Comparison of ENCODE assay signal across 9 cellular contexts in genomic region chr10:93746844-93747284, GRCh38. TPM values are rescaled to one million over a fixed set of nuclear protein-coding genes. Genes with fewer than 3 reads are reported as not detected.
DNase-seq lines count a peak whose midpoint lies in the region; ATAC-seq, FAIRE-seq and TF ChIP-seq lines count a peak whose summit lies in the region.
"Had no signal": no experiment of that assay in that cellular context is flagged by ENCODE, and none has a peak within 500 bp of the region (broad histone marks: within the 10 kb centered on the region; RNA-seq: fewer than 3 reads in every experiment).

No MANE protein-coding gene starts in this region.

- H3K23me2 ChIP-seq in H1 (ENCODE audit: low read depth, low read length) = peaks cover under 1% of the 10 kb centered on the region; the same call in 1 of the 2 replicates

- H4K20me1 ChIP-seq in H1 (replicated peaks in 1 of 2; ENCODE audit: control insufficient read depth in 1 of 2, insufficient read depth in 2 of 2, low read length in 2 of 2) = no peaks in the 10 kb centered on the region
- H4K20me1 ChIP-seq: BLaER1 had no signal

- H2AFZ ChIP-seq in H1 (ENCODE audit: low read length) = peak overlapping the region; percentile 42; the same call in 1 of the 2 replicates

- no peak for TF ChIP-seq EP300 in H1 (IDR thresholded peaks at IDR 0.05; ENCODE audit: borderline replicate concordance in 1 of 2, low read depth in 2 of 2, low read length in 2 of 2)
- peak in 1 of 4 donors; percentile 7 for TF ChIP-seq EP300 in sigmoid colon (IDR thresholded peaks at IDR 0.05)

- peak overlapping the region; percentile 72 for H4K91ac ChIP-seq in H1 (replicated peaks; ENCODE audit: insufficient read length, low read length)

- TF ChIP-seq RAD21 in H1 (IDR thresholded peaks at IDR 0.05 in 1 of 2, conservative IDR thresholded peaks at IDR 0.05 in 1 of 2; ENCODE audit: low read depth in 2 of 2, low read length in 2 of 2) = peak; percentile 52 to 66

- H3K4ac ChIP-seq in H1 (replicated peaks; ENCODE audit: insufficient read length, low read depth, low read length) = no peak overlapping the region

- peak; percentile 7 for DNase-seq in NCI-H1105 treated with DMSO at 0.1 percent for 48 hours (lab: John Stamatoyannopoulos, UW)
- no peak for DNase-seq in NCI-H1105 (lab: John Stamatoyannopoulos, UW)
- DNase-seq in NCI-H1930 (lab: John Stamatoyannopoulos, UW) = peak; percentile 26 to 59
- DNase-seq in H1 (ENCODE audit: low read depth in 1 of 2, low spot score in 2 of 2) = peak; percentile 66 to 80
- DNase-seq in sigmoid colon = no peak
- no peak for DNase-seq in NK-92 (lab: John Stamatoyannopoulos, UW; ENCODE audit: unreplicated experiment)
- no peak for DNase-seq in NCI-H524 (lab: John Stamatoyannopoulos, UW)
- no peak for DNase-seq in psoas muscle

- peak overlapping the region; percentile 42 for H4K5ac ChIP-seq in H1 (ENCODE audit: insufficient read length, low read depth, low read length)

- no peak overlapping the region for H3K27ac ChIP-seq in H1 (ENCODE audit: low read depth, low read length)
- peak overlapping the region in 3 of 4 donors; percentile 37 to 78 (median 78) for H3K27ac ChIP-seq in sigmoid colon
- no peak overlapping the region for H3K27ac ChIP-seq in psoas muscle
- H3K27ac ChIP-seq: BLaER1 had no signal

- H3K4me1 ChIP-seq in H1 (replicated peaks in 1 of 4; ENCODE audit: control insufficient read depth in 3 of 4, insufficient read depth in 4 of 4, low read length in 3 of 4) (peaks cover 9 to 30% (median 24%) of the 10 kb centered on the region in 4 experiments), sigmoid colon (peaks cover 0 to 41% (median 26%) of the 10 kb centered on the region in 4 donors), psoas muscle (no peaks in the 10 kb centered on the region)

- H2BK5ac ChIP-seq in H1 (ENCODE audit: low read depth, low read length) = peak overlapping the region; percentile 46; the same call in 1 of the 2 replicates

- no peaks in the 10 kb centered on the region for H3K79me2 ChIP-seq in H1 (ENCODE audit: control insufficient read depth in 1 of 2, insufficient read depth in 2 of 2, low read length in 2 of 2)

- peak overlapping the region; percentile 4 to 11 for H3K4me2 ChIP-seq in H1 (ENCODE audit: insufficient read depth in 1 of 2, low read depth in 2 of 2, low read length in 2 of 2)
- H3K4me2 ChIP-seq: BLaER1 had no signal

- WGBS in H1 (ENCODE audit: extremely low coverage in 1 of 2, insufficient coverage in 1 of 2, insufficient read length in 1 of 2, insufficient replicate concordance in 2 of 2, low coverage in 1 of 2, low lambda C conversion rate in 2 of 2, missing lambda C conversion rate in 1 of 2), 2 experiments = 57% methylated on average over 4 of the region's 4 CpGs; no CpG with 5 or more reads in 1 of the 2 experiments
- 54 to 64% methylated on average over 4 of the region's 4 CpGs for WGBS in sigmoid colon, 2 donors
- 43 to 51% (median 48%) methylated on average over 4 of the region's 4 CpGs for WGBS in psoas muscle, 3 donors

- H2BK12ac ChIP-seq in H1 (ENCODE audit: low read depth, low read length) = peak overlapping the region; percentile 13; the same call in 1 of the 2 replicates

- peak overlapping the region in 1 of 4 experiments; percentile 7; a peak in 1 of 7 replicates for H3K9ac ChIP-seq in H1 (replicated peaks in 1 of 4; ENCODE audit: extremely low read depth in 1 of 4, low read depth in 3 of 4, low read length in 3 of 4)
- H3K9ac ChIP-seq: BLaER1 had no signal

- no peaks in the 10 kb centered on the region; a peak in 1 of 8 replicates for H3K36me3 ChIP-seq in H1 (ENCODE audit: control insufficient read depth in 2 of 4, insufficient read depth in 4 of 4, low read length in 3 of 4)
- H3K36me3 ChIP-seq in sigmoid colon = no peaks in the 10 kb centered on the region
- H3K36me3 ChIP-seq in psoas muscle (ENCODE audit: insufficient read depth in 1 of 2, low read depth in 1 of 2) = no peaks in the 10 kb centered on the region
- H3K36me3 ChIP-seq: BLaER1 had no signal

- CTCF ChIA-PET in H1 (lab: Charles Lee; ENCODE audit: partially characterized antibody) = interaction anchor here (0.6 to 9.7 kb wide), 20 partner anchors 10 to 664 kb away, joined by 3 to 287 read pairs (median 19); partner anchors contain the start of gene LGI1

- no peak for ATAC-seq in psoas muscle

- H3K9me3 ChIP-seq in H1 (ENCODE audit: insufficient read depth in 2 of 2, low read depth in 1 of 2, low read length in 1 of 2) = no peaks in the 10 kb centered on the region
- no peaks in the 10 kb centered on the region for H3K9me3 ChIP-seq in sigmoid colon
- no peaks in the 10 kb centered on the region for H3K9me3 ChIP-seq in psoas muscle
- H3K9me3 ChIP-seq: BLaER1 had no signal

- H3K18ac ChIP-seq in H1 (ENCODE audit: extremely low read depth, low read length) = no peak overlapping the region

- TF ChIP-seq POLR2A in H1 (IDR thresholded peaks at IDR 0.05; ENCODE audit: control extremely low read depth in 1 of 2, low read depth in 2 of 2, low read length in 2 of 2) (no peak), sigmoid colon (IDR thresholded peaks at IDR 0.05) (no peak)

- no peak overlapping the region for H2BK15ac ChIP-seq in H1 (ENCODE audit: low read length)

- H3K4me3 ChIP-seq in H1 (ENCODE audit: extremely low read depth in 1 of 4, insufficient read depth in 2 of 4, low read depth in 3 of 4, low read length in 4 of 4) (no peak overlapping the region), sigmoid colon (no peak overlapping the region), psoas muscle (no peak overlapping the region)
- H3K4me3 ChIP-seq: BLaER1 had no signal

- H3K56ac ChIP-seq in H1 (replicated peaks; ENCODE audit: insufficient read length, low read depth, low read length) = peak overlapping the region; percentile 56

- intact Hi-C loops in sigmoid colon (cut with DNase I) = no loop called here
- intact Hi-C loops in psoas muscle (cut with DNase I) = loop anchor here in 1 of 2 donors (5.0 kb wide), 1 partner anchor 70 kb away; no protein-coding TSS in a partner anchor

- H2BK20ac ChIP-seq in H1 (ENCODE audit: low read length) = peak overlapping the region; percentile 9; the same call in 1 of the 2 replicates

- POLR2A ChIA-PET in H1 (lab: Charles Lee; ENCODE audit: partially characterized antibody) = no interaction called here

- no peak overlapping the region for H2AK5ac ChIP-seq in H1 (ENCODE audit: low read depth, low read length)

- peak; percentile 87 for FAIRE-seq in H1 (lab: Jason Lieb, UNC)

- H4K8ac ChIP-seq in H1 (ENCODE audit: extremely low read depth, insufficient read depth, low read length) = no peak overlapping the region

- no peak overlapping the region for H3K14ac ChIP-seq in H1 (ENCODE audit: insufficient read length)

- peak overlapping the region; percentile 82 for H2BK120ac ChIP-seq in H1 (replicated peaks; ENCODE audit: low read depth, low read length)

- H3K23ac ChIP-seq in H1 (ENCODE audit: insufficient read length) = no peak overlapping the region

- TF ChIP-seq CTCF in H1 (IDR thresholded peaks at IDR 0.05; ENCODE audit: control extremely low read depth in 1 of 3, insufficient read depth in 1 of 3, low read depth in 1 of 3, low read length in 3 of 3) (peak; percentile 57 to 73 (median 67)), sigmoid colon (IDR thresholded peaks at IDR 0.05) (no peak), psoas muscle (IDR thresholded peaks at IDR 0.05) (no peak)

- H3K79me1 ChIP-seq in H1 (ENCODE audit: low read depth, low read length) = no peaks in the 10 kb centered on the region

- no peaks in the 10 kb centered on the region for H3K27me3 ChIP-seq in H1 (replicated peaks in 1 of 4; ENCODE audit: control insufficient read depth in 3 of 4, extremely low read depth in 1 of 4, insufficient read depth in 3 of 4, low read length in 3 of 4)
- H3K27me3 ChIP-seq in sigmoid colon = no peaks in the 10 kb centered on the region
- H3K27me3 ChIP-seq in psoas muscle (ENCODE audit: insufficient read depth in 3 of 3, low read length in 2 of 3) = no peaks in the 10 kb centered on the region
- H3K27me3 ChIP-seq: BLaER1 had no signal

TF ChIP-seq in H1, 55 proteins besides CTCF, POLR2A, EP300 and RAD21 (continues in another document):
- TF ChIP-seq TAF1 (IDR thresholded peaks at IDR 0.05; ENCODE audit: low read depth, low read length) (0 out of 2 replicates have a peak, but pooled peaks have one; percentile 32), MAX (IDR thresholded peaks at IDR 0.05) (peak; percentile 54; the same call in 1 of the 2 replicates), YY1 (IDR thresholded peaks at IDR 0.05; ENCODE audit: low read depth, low read length) (no peak)

RNA-seq across cellular contexts. Expression of gene LGI1, which starts 10.9 kb away (rescaled TPM):
- not detected in 2 replicates for total RNA-seq in H1 (2021; fragmentation: NEBNext Ultra II Directional; extraction: Animal tissue kit (Norgen Biotek cat#: 25700))
- polyA plus RNA-seq in H1 (2011; rRNA removed) (0.15 and 0.28 TPM in 2 replicates), sigmoid colon (1 to 10 TPM in 2 of 3 donors, under 1 TPM in 1; 0.89 to 2.4 (median 1.2) TPM), psoas muscle (1 to 10 TPM in 2 of 3 donors, under 1 TPM in 1; 0.20 to 1.4 (median 1.4) TPM)
- 0.35 TPM for polyA plus RNA-seq in H1 (2011; cell fraction: cytosol; rRNA removed)
- 0.36 TPM for polyA plus RNA-seq in H1 (2011; cell fraction: nucleus; rRNA removed)
- 0.25 to 0.59 TPM (median 0.49 TPM) in 4 replicates for polyA plus RNA-seq in H1 (2012, experiment 1 of 2)
- polyA plus RNA-seq in H1 (2012, experiment 2 of 2) = not detected
- 0.06 TPM for polyA plus RNA-seq in H1 (2013, experiment 1 of 2)
- polyA plus RNA-seq in H1 (2013, experiment 2 of 2) = 0.13 TPM
- 0.24 and 0.54 TPM in 2 replicates for polyA minus RNA-seq in H1 (2011; rRNA and poly(A)+ RNA removed)
- not detected for polyA minus RNA-seq in H1 (2011; cell fraction: cytosol; rRNA and poly(A)+ RNA removed)
- 0.20 TPM for polyA minus RNA-seq in H1 (2011; cell fraction: nucleus; rRNA and poly(A)+ RNA removed)
- total RNA-seq in sigmoid colon (10 to 100 TPM in 2 of 4 donors, 1 to 10 TPM in 2; 3.2 to 28.1 (median 7.2) TPM), psoas muscle (1 to 10 TPM; 1.3 to 7.3 (median 2.6) TPM)

RNA-seq across cellular contexts. Expression of gene FRA10AC1, which starts 44.5 kb away (rescaled TPM):
- 11.9 and 13.5 TPM in 2 replicates for total RNA-seq in H1 (2021; fragmentation: NEBNext Ultra II Directional; extraction: Animal tissue kit (Norgen Biotek cat#: 25700))
- polyA plus RNA-seq in H1 (2011; rRNA removed) = 2.7 and 4.4 TPM in 2 replicates
- 7.1 TPM for polyA plus RNA-seq in H1 (2011; cell fraction: cytosol; rRNA removed)
- polyA plus RNA-seq in H1 (2011; cell fraction: nucleus; rRNA removed) = 3.6 TPM
- polyA plus RNA-seq in H1 (2012, experiment 1 of 2) = 4.2 to 10.6 TPM (median 6.0 TPM) in 4 replicates
- 0.88 TPM for polyA plus RNA-seq in H1 (2012, experiment 2 of 2)
- polyA plus RNA-seq in H1 (2013, experiment 1 of 2) = 30.5 TPM
- 27.2 TPM for polyA plus RNA-seq in H1 (2013, experiment 2 of 2)
- 3.1 and 5.2 TPM in 2 replicates for polyA minus RNA-seq in H1 (2011; rRNA and poly(A)+ RNA removed)
- polyA minus RNA-seq in H1 (2011; cell fraction: cytosol; rRNA and poly(A)+ RNA removed) = 4.4 TPM
- polyA minus RNA-seq in H1 (2011; cell fraction: nucleus; rRNA and poly(A)+ RNA removed) = 23.2 TPM
- total RNA-seq in sigmoid colon = 10 to 100 TPM; 11.3 to 23.5 (median 17.3) TPM
- 10 to 100 TPM in 1 of 3 donors, 1 to 10 TPM in 2; 4.2 to 14.3 (median 5.4) TPM for polyA plus RNA-seq in sigmoid colon
- 10 to 100 TPM in 3 of 4 donors, 1 to 10 TPM in 1; 6.7 to 14.0 (median 13.4) TPM for total RNA-seq in psoas muscle
- polyA plus RNA-seq in psoas muscle = 10 to 100 TPM in 1 of 3 donors, 1 to 10 TPM in 2; 6.4 to 15.0 (median 7.2) TPM

Comparison
In these comparisons a context has a peak if more than half of its experiments do, and no peak if none do; other contexts are left out.
1. DNase-seq: peak in NCI-H1105 treated with DMSO at 0.1 percent for 48 hours (single experiment), NCI-H1930 (2 of 2) and H1 (2 of 2); none in NCI-H1105 (single experiment), sigmoid colon (single experiment), NK-92 (single experiment), NCI-H524 (0 of 2) and psoas muscle (0 of 2).
2. H3K27ac ChIP-seq: peak in sigmoid colon (3 of 4); none in H1 (single experiment) and psoas muscle (single experiment).
3. CTCF ChIP-seq: peak in H1 (3 of 3); none in sigmoid colon (0 of 4) and psoas muscle (single experiment).